Comparison of ENCODE assay signal across 7 cellular contexts in the genomic region with DNA sequence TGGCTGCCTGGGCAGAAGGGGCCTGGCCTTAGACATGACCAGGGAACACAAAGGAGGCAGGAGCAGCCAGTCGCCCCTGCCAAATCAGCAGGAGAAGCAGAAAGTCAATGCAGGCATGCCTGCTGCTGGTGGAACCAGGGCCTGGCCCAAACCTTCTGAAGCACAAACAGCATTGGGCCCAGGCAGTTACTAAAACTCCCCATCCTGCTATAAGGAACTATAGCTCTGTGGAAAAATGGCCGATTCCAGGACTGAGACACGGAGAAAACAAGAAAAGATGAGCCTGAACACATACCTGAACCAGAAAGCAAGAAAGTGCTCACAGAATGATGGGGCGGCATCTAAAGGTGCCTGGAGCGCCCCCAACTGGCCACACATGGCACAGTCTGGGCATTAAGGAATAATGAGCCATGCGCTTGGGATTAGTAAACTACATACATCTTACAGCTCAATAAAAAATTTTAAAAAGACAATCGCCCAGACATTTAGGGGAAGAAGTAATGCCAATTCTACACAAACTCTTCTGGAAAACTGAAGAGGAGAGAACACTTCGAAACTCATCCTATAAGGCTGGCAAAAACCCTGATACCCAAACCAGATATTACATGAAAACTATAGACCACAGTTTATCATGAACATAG. TPM values are rescaled to one million over a fixed set of nuclear protein-coding genes. Genes with fewer than 3 reads are reported as not detected.
DNase-seq lines count a peak whose midpoint lies in the region; ATAC-seq, FAIRE-seq and TF ChIP-seq lines count a peak whose summit lies in the region.
"Not testable (repeated sequence)": the region's sequence is repeated elsewhere in the genome, so short reads cannot be mapped to it uniquely, and the experiment has no call there.

No MANE protein-coding gene starts in this region.

- peak; percentile 30 for DNase-seq in ELR (ENCODE audit: low read depth)
- DNase-seq in LNCaP clone FGC (ENCODE audit: low read depth); activated T-cell treated with anti-CD3 and anti-CD28 coated beads, Interleukin-2, amount 50 U/mL, for 4 hours; colonic mucosa; kidney; progenitor cell of endocrine pancreas (ENCODE audit: low spot score, unreplicated experiment): not testable (repeated sequence)

- not testable (repeated sequence) for H3K9me3 ChIP-seq in colonic mucosa; kidney (ENCODE audit: control insufficient read depth in 1 of 2, low read length in 2 of 2)

- peaks cover 42% of the 10 kb centered on the region for H3K4me1 Mint-ChIP-seq in activated T-cell treated with anti-CD3 and anti-CD28 coated beads, Interleukin-2, amount 50 U/mL, for 4 hours (ENCODE audit: low read depth)
- H3K4me1 Mint-ChIP-seq in progenitor cell of endocrine pancreas (ENCODE audit: low read depth) = peaks cover 14% of the 10 kb centered on the region

- H3K36me3 Mint-ChIP-seq in activated T-cell treated with anti-CD3 and anti-CD28 coated beads, Interleukin-2, amount 50 U/mL, for 4 hours (ENCODE audit: insufficient read depth); progenitor cell of endocrine pancreas (ENCODE audit: insufficient read depth): not testable (repeated sequence)

- not testable (repeated sequence) for H3K9me3 Mint-ChIP-seq in activated T-cell treated with anti-CD3 and anti-CD28 coated beads, Interleukin-2, amount 50 U/mL, for 4 hours; progenitor cell of endocrine pancreas (ENCODE audit: low read depth)

- H3K4me3 Mint-ChIP-seq in activated T-cell treated with anti-CD3 and anti-CD28 coated beads, Interleukin-2, amount 50 U/mL, for 4 hours = peak overlapping the region; percentile 92
- H3K4me3 Mint-ChIP-seq in progenitor cell of endocrine pancreas (ENCODE audit: low read depth) = peak overlapping the region; percentile 89

- H3K4me1 ChIP-seq in colonic mucosa = not testable (repeated sequence)
- peaks cover 8 to 14% of the 10 kb centered on the region in 2 donors for H3K4me1 ChIP-seq in kidney (ENCODE audit: control insufficient read depth in 1 of 2, insufficient read depth in 1 of 2, low read depth in 1 of 2, low read length in 2 of 2)

- peak; percentile 38 for ATAC-seq in SK-N-SH treated with all-trans-retinoic acid at 6 μM for 48 hours
- ATAC-seq in activated T-cell treated with anti-CD3 and anti-CD28 coated beads, Interleukin-2, amount 50 U/mL, for 4 hours = not testable (repeated sequence)

- TF ChIP-seq CTCF in LNCaP clone FGC (IDR thresholded peaks at IDR 0.05; ENCODE audit: control insufficient read depth, extremely low read depth, insufficient read depth) = peak; percentile 31
- TF ChIP-seq CTCF in colonic mucosa (IDR thresholded peaks at IDR 0.05) = peak; percentile 49
- TF ChIP-seq CTCF in kidney (IDR thresholded peaks at IDR 0.05; ENCODE audit: borderline replicate concordance, extremely low read depth, insufficient read depth) = peak; percentile 13
- TF ChIP-seq CTCF in progenitor cell of endocrine pancreas (IDR thresholded peaks at IDR 0.05; ENCODE audit: unreplicated experiment) = peak; percentile 64

- not testable (repeated sequence) for H3K27me3 Mint-ChIP-seq in activated T-cell treated with anti-CD3 and anti-CD28 coated beads, Interleukin-2, amount 50 U/mL, for 4 hours (ENCODE audit: low read depth); progenitor cell of endocrine pancreas

- H3K36me3 ChIP-seq in colonic mucosa; kidney (ENCODE audit: control insufficient read depth in 1 of 2, insufficient read depth in 2 of 2, low read length in 2 of 2): not testable (repeated sequence)

- H3K27ac Mint-ChIP-seq in progenitor cell of endocrine pancreas = peak overlapping the region; percentile 31

- not testable (repeated sequence) for H3K9ac ChIP-seq in colonic mucosa (ENCODE audit: low read depth in 2 of 2, low read length in 2 of 2); kidney (ENCODE audit: low read length in 2 of 2)

- intact Hi-C loops in colonic mucosa (cut with DNase I); kidney (cut with DNase I): not testable (repeated sequence)

- FAIRE-seq in kidney (lab: Jason Lieb, UNC) = not testable (repeated sequence)

- not testable (repeated sequence) for H3K27ac ChIP-seq in colonic mucosa; kidney (ENCODE audit: low read depth in 2 of 2, low read length in 2 of 2)

- H3K27me3 ChIP-seq in colonic mucosa = not testable (repeated sequence)

- H3K4me3 ChIP-seq in LNCaP clone FGC (ENCODE audit: low read depth, low read length); colonic mucosa; kidney (ENCODE audit: low read length in 2 of 2): not testable (repeated sequence)

RNA-seq across cellular contexts. Expression of gene DGCR6L, which starts 2.3 kb away (rescaled TPM):
- total RNA-seq in activated T-cell treated with anti-CD3 and anti-CD28 coated beads, Interleukin-2, amount 50 U/mL, for 4 hours = 10 to 100 TPM; 30.3 to 38.1 (median 33.2) TPM
- total RNA-seq in colonic mucosa = 10 to 100 TPM; 27.0 to 35.6 TPM
- total RNA-seq in kidney = 35.3 TPM
- polyA plus RNA-seq in kidney (ENCODE audit: insufficient read depth, low read depth, low replicate concordance) = 137 TPM
- total RNA-seq in progenitor cell of endocrine pancreas = 37.2 and 41.0 TPM in 2 replicates

RNA-seq across cellular contexts. Expression of gene RTN4R, which starts 49.4 kb away (rescaled TPM):
- total RNA-seq in activated T-cell treated with anti-CD3 and anti-CD28 coated beads, Interleukin-2, amount 50 U/mL, for 4 hours = 1 to 10 TPM in 2 of 3 donors, under 1 TPM in 1; 0.89 to 1.4 (median 1.0) TPM
- total RNA-seq in colonic mucosa (1 to 10 TPM; 6.1 to 8.5 TPM), kidney (1.2 TPM), progenitor cell of endocrine pancreas (30.8 and 36.0 TPM in 2 replicates)
- 2.5 TPM for polyA plus RNA-seq in kidney (ENCODE audit: insufficient read depth, low read depth, low replicate concordance)

Comparison
In these comparisons a context has a peak if more than half of its experiments do, and no peak if none do; other contexts are left out.
1. CTCF ChIP-seq: peak in every context shown above with its lines; median percentile 64 in progenitor cell of endocrine pancreas; 49 in colonic mucosa; 31 in LNCaP clone FGC; 13 in kidney.